20 cellular contexts compared by ENCODE assay signal in genomic region chr19:33251076-33251475, GRCh38. TPM values are rescaled to one million over a fixed set of nuclear protein-coding genes. Genes with fewer than 3 reads are reported as not detected.
A peak's percentile ranks its signal among the peaks of the same experiment; 100 is the strongest.
DNase-seq lines count a peak whose midpoint lies in the region; ATAC-seq, FAIRE-seq and TF ChIP-seq lines count a peak whose summit lies in the region.
"Had no signal": no experiment of that assay in that cellular context is flagged by ENCODE, and none has a peak within 500 bp of the region (broad histone marks: within the 10 kb centered on the region; RNA-seq: fewer than 3 reads in every experiment).

No MANE protein-coding gene starts in this region.

- H3K4me3 ChIP-seq in left ventricle myocardium inferior, result no peak overlapping the region
- H3K4me3 ChIP-seq in GM23338, result no peak overlapping the region
- no peak overlapping the region for H3K4me3 ChIP-seq in kidney (ENCODE audit: low read length in 2 of 2)
- no peak overlapping the region for H3K4me3 ChIP-seq in spleen
- H3K4me3 ChIP-seq in neural progenitor cell, result no peak overlapping the region
- H3K4me3 ChIP-seq: GM12878 had no signal

- H4K20me1 ChIP-seq in GM23338 (replicated peaks; ENCODE audit: insufficient read depth), result no peaks in the 10 kb centered on the region
- H4K20me1 ChIP-seq in neural progenitor cell (ENCODE audit: low read depth), result no peaks in the 10 kb centered on the region

- ATAC-seq in left ventricle myocardium superior (no peak), GM23338 (peak; percentile 16; the same call in 2 of the 3 replicates)
- ATAC-seq: GM12878 had no signal

- H3K9me3 Mint-ChIP-seq in GM23338 (0 out of 3 replicates have a peak, but pooled peaks cover 2% of the 10 kb centered on the region), neural progenitor cell (no peaks in the 10 kb centered on the region)
- H3K9me3 Mint-ChIP-seq: CD4-positive, alpha-beta T cell; IgD-negative memory B cell had no signal

- FAIRE-seq in kidney (lab: Jason Lieb, UNC) (no peak), urothelium cell line (lab: Jason Lieb, UNC) (no peak)
- FAIRE-seq: GM12878, H54 had no signal

- no peak for TF ChIP-seq POLR2A in spleen (IDR thresholded peaks at IDR 0.05)

- H3K79me2 ChIP-seq in GM23338 (replicated peaks; ENCODE audit: insufficient read depth) (no peaks in the 10 kb centered on the region), neural progenitor cell (ENCODE audit: low read depth) (no peaks in the 10 kb centered on the region)

- no peaks in the 10 kb centered on the region for H3K9me2 ChIP-seq in GM23338 (ENCODE audit: insufficient read depth)

- H3K27ac Mint-ChIP-seq in GM23338, result no peak overlapping the region
- no peak overlapping the region for H3K27ac Mint-ChIP-seq in neural progenitor cell
- H3K27ac Mint-ChIP-seq: CD4-positive, alpha-beta T cell; IgD-negative memory B cell had no signal

- H2AFZ ChIP-seq in GM23338 (no peak overlapping the region), neural progenitor cell (replicated peaks) (no peak overlapping the region)

- no peaks in the 10 kb centered on the region for H3K4me1 ChIP-seq in left ventricle myocardium inferior
- H3K4me1 ChIP-seq in GM23338 (ENCODE audit: insufficient read depth), result no peaks in the 10 kb centered on the region
- no peaks in the 10 kb centered on the region for H3K4me1 ChIP-seq in kidney (ENCODE audit: control insufficient read depth in 1 of 2, insufficient read depth in 1 of 2, low read depth in 1 of 2, low read length in 2 of 2)
- peaks cover 0 to 29% (median 14%) of the 10 kb centered on the region in 6 donors for H3K4me1 ChIP-seq in spleen
- no peaks in the 10 kb centered on the region for H3K4me1 ChIP-seq in neural progenitor cell

- peaks cover 50% of the 10 kb centered on the region for H3K27me3 ChIP-seq in left ventricle myocardium inferior (ENCODE audit: low read depth)
- no peaks in the 10 kb centered on the region for H3K27me3 ChIP-seq in GM23338 (ENCODE audit: insufficient read depth)
- peaks cover 0 to 43% (median 0%) of the 10 kb centered on the region in 7 donors for H3K27me3 ChIP-seq in spleen (replicated peaks in 1 of 7)
- H3K27me3 ChIP-seq in neural progenitor cell, result no peaks in the 10 kb centered on the region

- H3K9ac ChIP-seq in kidney (ENCODE audit: low read length in 2 of 2) (no peak overlapping the region), neural progenitor cell (no peak overlapping the region)

- H3K4me3 Mint-ChIP-seq in GM23338 (no peak overlapping the region), neural progenitor cell (no peak overlapping the region)
- H3K4me3 Mint-ChIP-seq: CD4-positive, alpha-beta T cell; IgD-negative memory B cell had no signal

- H3K4me1 Mint-ChIP-seq in GM23338 (peaks cover 2% of the 10 kb centered on the region; the same call in 1 of the 3 replicates), neural progenitor cell (no peaks in the 10 kb centered on the region)

- 51 to 77% (median 69%) methylated on average over 6 to 12 of the region's 12 CpGs for WGBS in spleen, 5 donors

- intact Hi-C loops in left ventricle myocardium superior (cut with micrococcal nuclease) (no loop called here), left ventricle myocardium inferior (cut with micrococcal nuclease) (no loop called here), kidney (cut with DNase I) (no loop called here), spleen (cut with DNase I; ENCODE audit: low total_unique reads) (no loop called here)

- H3K36me3 Mint-ChIP-seq in GM23338 (ENCODE audit: low read depth) (no peaks in the 10 kb centered on the region), neural progenitor cell (no peaks in the 10 kb centered on the region)
- H3K36me3 Mint-ChIP-seq: IgD-negative memory B cell had no signal

- peak; percentile 15 for DNase-seq in left ventricle myocardium superior
- no peak for DNase-seq in left ventricle myocardium inferior
- no peak for DNase-seq in GM23338 (ENCODE audit: low spot score)
- peak; percentile 59 for DNase-seq in kidney
- DNase-seq in spleen, result peak; percentile 59
- no peak for DNase-seq in SHP77 (lab: John Stamatoyannopoulos, UW)
- DNase-seq in neural progenitor cell (ENCODE audit: low spot score), result no peak
- DNase-seq in urothelium cell line (ENCODE audit: low spot score), result no peak
- DNase-seq: ACHN; Calu3; CD4-positive, alpha-beta T cell; DMS 273 treated with DMSO at 0.1 percent for 48 hours; KG1 had no signal

- peaks cover 4% of the 10 kb centered on the region for H3K27me3 Mint-ChIP-seq in GM23338 (ENCODE audit: insufficient read depth, low read depth, poor library complexity)
- peaks cover 8% of the 10 kb centered on the region for H3K27me3 Mint-ChIP-seq in neural progenitor cell (ENCODE audit: insufficient read depth, low read depth)

- H3K36me3 ChIP-seq in left ventricle myocardium inferior, result no peaks in the 10 kb centered on the region
- H3K36me3 ChIP-seq in GM23338 (ENCODE audit: insufficient read depth), result no peaks in the 10 kb centered on the region
- H3K36me3 ChIP-seq in kidney (ENCODE audit: control insufficient read depth in 1 of 2, insufficient read depth in 2 of 2, low read length in 2 of 2), result no peaks in the 10 kb centered on the region
- H3K36me3 ChIP-seq in spleen, result no peaks in the 10 kb centered on the region
- no peaks in the 10 kb centered on the region for H3K36me3 ChIP-seq in neural progenitor cell

- no peak for TF ChIP-seq CTCF in left ventricle myocardium inferior (IDR thresholded peaks at IDR 0.05; ENCODE audit: borderline replicate concordance)
- TF ChIP-seq CTCF in GM23338 (conservative IDR thresholded peaks at IDR 0.05; ENCODE audit: low read depth in 2 of 2), result no peak
- no peak for TF ChIP-seq CTCF in kidney (IDR thresholded peaks at IDR 0.05; ENCODE audit: borderline replicate concordance, extremely low read depth, insufficient read depth)
- TF ChIP-seq CTCF in spleen (IDR thresholded peaks at IDR 0.05 in 8 of 11, conservative IDR thresholded peaks at IDR 0.05 in 3 of 11), result no peak
- no peak for TF ChIP-seq CTCF in neural progenitor cell (IDR thresholded peaks at IDR 0.05)

- H3K9me3 ChIP-seq in left ventricle myocardium inferior (replicated peaks), result peaks cover 3% of the 10 kb centered on the region
- peaks cover 0 to 1% of the 10 kb centered on the region in 2 donors for H3K9me3 ChIP-seq in kidney (ENCODE audit: control insufficient read depth in 1 of 2, low read length in 2 of 2)
- H3K9me3 ChIP-seq in spleen, result peaks cover 0 to 3% (median 2%) of the 10 kb centered on the region in 8 donors
- no peaks in the 10 kb centered on the region for H3K9me3 ChIP-seq in neural progenitor cell (ENCODE audit: low read depth)

- H3K27ac ChIP-seq in left ventricle myocardium inferior (replicated peaks), result no peak overlapping the region
- H3K27ac ChIP-seq in GM23338 (ENCODE audit: low read depth), result no peak overlapping the region
- H3K27ac ChIP-seq in kidney (ENCODE audit: low read depth in 2 of 2, low read length in 2 of 2), result no peak overlapping the region
- H3K27ac ChIP-seq in spleen, result no peak overlapping the region
- no peak overlapping the region for H3K27ac ChIP-seq in neural progenitor cell

- H3F3A ChIP-seq in GM23338 (replicated peaks; ENCODE audit: low read depth), result no peaks in the 10 kb centered on the region
- H3F3A ChIP-seq in neural progenitor cell (ENCODE audit: low read depth), result peaks cover 3% of the 10 kb centered on the region

- H3K4me2 ChIP-seq in GM23338 (no peak overlapping the region), neural progenitor cell (no peak overlapping the region)

TF ChIP-seq in GM23338, 12 proteins besides CTCF, POLR2A, EP300 and RAD21 (continues in another document):
- TF ChIP-seq ETS1 (IDR thresholded peaks at IDR 0.05), result no peak

RNA-seq across cellular contexts. Expression of gene SLC7A10, which starts 25.4 kb away (rescaled TPM):
- total RNA-seq in left ventricle myocardium superior, result not detected
- not detected for total RNA-seq in left ventricle myocardium inferior
- 2.6 and 6.3 TPM in 2 replicates for total RNA-seq in GM23338 (2014; rRNA removed; shearing (Covaris generic))
- 2.5 and 3.3 TPM in 2 replicates for polyA plus RNA-seq in GM23338 (2016; fragmentation: Nextera tagmentation; extraction: Ambion mirVana)
- not detected for total RNA-seq in kidney
- 0.41 TPM for polyA plus RNA-seq in kidney (ENCODE audit: insufficient read depth, low read depth, low replicate concordance)
- total RNA-seq in spleen, result under 1 TPM in 2 of 7 donors, not detected in 5; 0.32 to 0.37 TPM
- polyA plus RNA-seq in spleen, result under 1 TPM in 2 of 3 donors, not detected in 1; 0.06 to 0.07 TPM
- 0.79 and 0.81 TPM in 2 replicates for total RNA-seq in neural progenitor cell (ENCODE audit: low replicate concordance)
- total RNA-seq: A172; Calu3; CD4-positive, alpha-beta T cell; Daoy; GM12878; HT-29 had no signal
- polyA plus RNA-seq: BJ, GM12878, IgD-negative memory B cell had no signal

RNA-seq across cellular contexts. Expression of gene CEBPA, which starts 51.3 kb away (rescaled TPM):
- total RNA-seq in left ventricle myocardium superior (2.4 TPM), left ventricle myocardium inferior (1.7 TPM), kidney (7.1 TPM), spleen (10 to 100 TPM; 15.5 to 27.7 (median 18.3) TPM), neural progenitor cell (ENCODE audit: low replicate concordance) (0.71 and 2.9 TPM in 2 replicates)
- total RNA-seq in GM23338 (2014; rRNA removed; shearing (Covaris generic)), result 2.6 and 5.0 TPM in 2 replicates
- polyA plus RNA-seq in GM23338 (2016; fragmentation: Nextera tagmentation; extraction: Ambion mirVana) (0.50 and 1.2 TPM in 2 replicates), kidney (ENCODE audit: insufficient read depth, low read depth, low replicate concordance) (6.6 TPM), spleen (10 to 100 TPM in 1 of 3 donors, 1 to 10 TPM in 2; 7.4 to 19.8 (median 9.1) TPM)

RNA-seq across cellular contexts. Expression of gene LRP3, which starts 56.9 kb away (rescaled TPM):
- total RNA-seq in left ventricle myocardium superior (19.5 TPM), left ventricle myocardium inferior (20.8 TPM), kidney (23.8 TPM), spleen (10 to 100 TPM in 3 of 7 donors, 1 to 10 TPM in 4; 7.9 to 12.8 (median 9.8) TPM), neural progenitor cell (ENCODE audit: low replicate concordance) (7.5 and 40.0 TPM in 2 replicates)
- 43.1 and 62.7 TPM in 2 replicates for total RNA-seq in GM23338 (2014; rRNA removed; shearing (Covaris generic))
- polyA plus RNA-seq in GM23338 (2016; fragmentation: Nextera tagmentation; extraction: Ambion mirVana) (3.5 and 4.3 TPM in 2 replicates), kidney (ENCODE audit: insufficient read depth, low read depth, low replicate concordance) (13.9 TPM), spleen (1 to 10 TPM; 1.4 to 6.4 (median 2.5) TPM)
- total RNA-seq: HT-29 had no signal
- polyA plus RNA-seq: IgD-negative memory B cell had no signal

Comparison
In these comparisons a context has a peak if more than half of its experiments do, and no peak if none do; other contexts are left out.
1. DNase-seq: peak in left ventricle myocardium superior (single experiment), kidney (single experiment) and spleen (single experiment); none in left ventricle myocardium inferior (single experiment), GM23338 (single experiment), SHP77 (0 of 2), neural progenitor cell (single experiment) and urothelium cell line (single experiment).